ENCODE assay signal across 8 cellular contexts in the genomic region with DNA sequence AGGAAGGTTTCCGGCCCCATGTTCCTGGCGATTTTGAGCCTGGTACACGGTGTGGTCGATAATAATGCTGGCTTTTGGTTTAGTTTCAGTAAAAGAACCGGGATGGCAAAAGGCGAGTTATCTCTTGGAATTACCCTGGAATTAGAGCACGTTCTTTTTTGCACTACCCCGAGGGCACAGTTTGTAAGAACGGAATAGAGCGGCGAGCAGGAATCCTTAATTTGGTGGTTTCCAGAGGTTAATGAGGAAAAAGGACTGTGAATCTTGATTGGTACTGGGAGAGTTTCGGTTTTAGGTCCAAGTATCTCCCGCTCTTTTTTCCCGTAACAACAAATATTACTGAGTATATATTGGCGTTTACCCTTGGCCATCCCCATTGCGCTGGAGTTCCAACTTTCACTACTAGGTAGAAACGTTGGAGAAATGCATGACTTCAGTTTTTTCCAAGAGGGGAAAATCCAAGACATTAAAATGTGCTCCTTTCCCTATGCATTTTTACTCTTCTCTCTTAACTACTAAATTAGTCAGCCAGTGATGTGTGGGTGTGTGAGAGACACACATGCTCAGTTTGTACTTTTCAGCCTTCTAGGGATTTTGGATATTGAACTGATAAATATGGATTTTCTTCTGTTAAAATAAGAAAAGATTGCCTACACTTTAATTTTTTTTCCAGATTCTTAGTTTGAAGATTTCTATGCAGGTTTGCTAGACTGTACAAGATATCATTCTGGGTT.
DNase-seq lines count a peak whose midpoint lies in the region; ATAC-seq and TF ChIP-seq lines count a peak whose summit lies in the region.

No MANE protein-coding gene starts in this region.

- POLR2A ChIA-PET in CD4-positive, alpha-beta T cell (lab: Charles Lee): interaction anchor here (1.2 kb wide), 1 partner anchor 289 kb away, joined by 4 read pairs; no protein-coding TSS in a partner anchor
- POLR2A ChIA-PET in activated naive CD8-positive, alpha-beta T cell treated with anti-CD3 and anti-CD28 coated beads, Interleukin-2, amount 10 ng/mL, durations not matched to agents 7 days and 5 days (lab: Charles Lee): interaction anchor here (1.5 kb wide), 1 partner anchor 38 kb away, joined by 4 read pairs; no protein-coding TSS in a partner anchor

- CTCF ChIA-PET in CD4-positive, alpha-beta T cell (lab: Charles Lee): no interaction called here

- no peaks in the 10 kb centered on the region for H3K9me3 ChIP-seq in CD4-positive, alpha-beta T cell (ENCODE audit: control insufficient read depth, low read length)
- H3K9me3 ChIP-seq in skeletal muscle tissue (ENCODE audit: control insufficient read depth in 3 of 3, low read length in 3 of 3): no peaks in the 10 kb centered on the region

- no peak for ATAC-seq in CD4-positive, alpha-beta T cell (ENCODE audit: poor library complexity)
- ATAC-seq in activated naive CD8-positive, alpha-beta T cell treated with anti-CD3 and anti-CD28 coated beads, Interleukin-2, amount 10 ng/mL, durations not matched to agents 7 days and 5 days (ENCODE audit: low read depth): no peak
- no peak for ATAC-seq in HG03565 (IDR thresholded peaks at IDR 0.05; ENCODE audit: unreplicated experiment)

- no peaks in the 10 kb centered on the region for H3K36me3 ChIP-seq in skeletal muscle tissue (ENCODE audit: control insufficient read depth in 3 of 3, insufficient read depth in 3 of 3, low read length in 3 of 3)

- H3K27ac Mint-ChIP-seq in CD4-positive, alpha-beta T cell: peak overlapping the region; percentile 98
- H3K27ac Mint-ChIP-seq in activated naive CD8-positive, alpha-beta T cell treated with anti-CD3 and anti-CD28 coated beads, Interleukin-2, amount 10 ng/mL, durations not matched to agents 7 days and 5 days: peak overlapping the region; percentile 98

- peaks cover 17% of the 10 kb centered on the region for H3K4me1 Mint-ChIP-seq in CD4-positive, alpha-beta T cell (ENCODE audit: low read depth)
- peaks cover 7% of the 10 kb centered on the region for H3K4me1 Mint-ChIP-seq in activated naive CD8-positive, alpha-beta T cell treated with anti-CD3 and anti-CD28 coated beads, Interleukin-2, amount 10 ng/mL, durations not matched to agents 7 days and 5 days

- intact Hi-C loops in CD4-positive, alpha-beta T cell (cut with DNase I, micrococcal nuclease): loop anchor here (1.0 to 10.0 kb wide), 7 partner anchors 65 to 1549 kb away; a partner anchor contains a TSS

- peaks cover 5 to 13% (median 8%) of the 10 kb centered on the region in 3 donors for H3K4me1 ChIP-seq in skeletal muscle tissue (ENCODE audit: control insufficient read depth in 3 of 3, insufficient read depth in 3 of 3, low read length in 3 of 3)

- H3K4me3 ChIP-seq in Jurkat, Clone E6-1 (ENCODE audit: low read length): peak overlapping the region; percentile 90
- H3K4me3 ChIP-seq in iPS-11a (ENCODE audit: low read depth, low read length): peak overlapping the region; percentile 93
- peak overlapping the region; percentile 87 to 99 (median 98) for H3K4me3 ChIP-seq in skeletal muscle tissue (ENCODE audit: low read length in 3 of 3)

- H3K9me3 Mint-ChIP-seq in CD4-positive, alpha-beta T cell: no peaks in the 10 kb centered on the region
- H3K9me3 Mint-ChIP-seq in activated naive CD8-positive, alpha-beta T cell treated with anti-CD3 and anti-CD28 coated beads, Interleukin-2, amount 10 ng/mL, durations not matched to agents 7 days and 5 days: peaks cover 3% of the 10 kb centered on the region

- no peaks in the 10 kb centered on the region for H3K27me3 ChIP-seq in CD4-positive, alpha-beta T cell (ENCODE audit: control insufficient read depth, insufficient read depth, low read length)
- no peaks in the 10 kb centered on the region for H3K27me3 ChIP-seq in skeletal muscle tissue (ENCODE audit: control insufficient read depth in 3 of 3, insufficient read depth in 3 of 3, low read length in 3 of 3)

- peak overlapping the region; percentile 93 for H3K27ac ChIP-seq in CD4-positive, alpha-beta T cell (ENCODE audit: low read depth, low read length)
- H3K27ac ChIP-seq in skeletal muscle tissue (ENCODE audit: low read depth, low read length): peak overlapping the region; percentile 89

- peak overlapping the region; percentile 89 to 97 (median 90) for H3K9ac ChIP-seq in skeletal muscle tissue (ENCODE audit: low read depth in 1 of 3, low read length in 3 of 3)

- peak overlapping the region; percentile 99 for H3K4me3 Mint-ChIP-seq in CD4-positive, alpha-beta T cell
- H3K4me3 Mint-ChIP-seq in activated naive CD8-positive, alpha-beta T cell treated with anti-CD3 and anti-CD28 coated beads, Interleukin-2, amount 10 ng/mL, durations not matched to agents 7 days and 5 days: peak overlapping the region; percentile 96

- TF ChIP-seq CTCF in CD4-positive, alpha-beta T cell (IDR thresholded peaks at IDR 0.05): no peak

- peaks cover 13% of the 10 kb centered on the region for H3K36me3 Mint-ChIP-seq in CD4-positive, alpha-beta T cell (ENCODE audit: low read depth)
- no peaks in the 10 kb centered on the region for H3K36me3 Mint-ChIP-seq in activated naive CD8-positive, alpha-beta T cell treated with anti-CD3 and anti-CD28 coated beads, Interleukin-2, amount 10 ng/mL, durations not matched to agents 7 days and 5 days

- H3K27me3 Mint-ChIP-seq in CD4-positive, alpha-beta T cell: peaks cover 3% of the 10 kb centered on the region
- H3K27me3 Mint-ChIP-seq in activated naive CD8-positive, alpha-beta T cell treated with anti-CD3 and anti-CD28 coated beads, Interleukin-2, amount 10 ng/mL, durations not matched to agents 7 days and 5 days: peaks cover 6% of the 10 kb centered on the region

- no peak for DNase-seq in CD4-positive, alpha-beta T cell
- no peak for DNase-seq in Jurkat, Clone E6-1 (ENCODE audit: low read depth, low spot score)
- no peak for DNase-seq in activated naive CD8-positive, alpha-beta T cell treated with anti-CD3 and anti-CD28 coated beads, Interleukin-2, amount 10 ng/mL, durations not matched to agents 7 days and 5 days
- no peak for DNase-seq in central memory CD4-positive, alpha-beta T cell
- no peak for DNase-seq in NOMO-1 treated with DMSO at 0.1 percent for 48 hours (lab: John Stamatoyannopoulos, UW; ENCODE audit: unreplicated experiment)
